Comparison of ENCODE assay signal across 16 cellular contexts in genomic region chr6:146149770-146150169, GRCh38.
DNase-seq lines count a peak whose midpoint lies in the region; FAIRE-seq and TF ChIP-seq lines count a peak whose summit lies in the region.
"Had no signal": no experiment of that assay in that cellular context is flagged by ENCODE, and none has a peak within 500 bp of the region (broad histone marks: within the 10 kb centered on the region; RNA-seq: fewer than 3 reads in every experiment).

No MANE protein-coding gene starts in this region.

- no peaks in the 10 kb centered on the region for H3K9me3 ChIP-seq in Loucy (ENCODE audit: insufficient read depth, low read depth, low read length)
- H3K9me3 ChIP-seq in H1 (ENCODE audit: insufficient read depth in 2 of 2, low read depth in 1 of 2, low read length in 1 of 2): no peaks in the 10 kb centered on the region
- H3K9me3 ChIP-seq: HAP-1 had no signal

- H2AK5ac ChIP-seq in H1 (ENCODE audit: low read depth, low read length): no peak overlapping the region

- no peak overlapping the region for H2BK120ac ChIP-seq in H1 (replicated peaks; ENCODE audit: low read depth, low read length)

- H4K8ac ChIP-seq in H1 (ENCODE audit: extremely low read depth, insufficient read depth, low read length): no peak overlapping the region

- H3K4me2 ChIP-seq in Loucy (ENCODE audit: low read depth, low read length, poor library complexity, severe bottlenecking): peak overlapping the region; percentile 7
- no peak overlapping the region; a peak in 1 of 4 replicates for H3K4me2 ChIP-seq in H1 (ENCODE audit: insufficient read depth in 1 of 2, low read depth in 2 of 2, low read length in 2 of 2)

- H3K4ac ChIP-seq in H1 (replicated peaks; ENCODE audit: insufficient read length, low read depth, low read length): no peak overlapping the region

- H4K91ac ChIP-seq in H1 (replicated peaks; ENCODE audit: insufficient read length, low read length): no peak overlapping the region

- no peak overlapping the region for H2BK20ac ChIP-seq in H1 (ENCODE audit: low read length)

- no peak overlapping the region for H3K23ac ChIP-seq in H1 (ENCODE audit: insufficient read length)

- peak; percentile 73 for DNase-seq in DMS53 treated with DMSO at 0.1 percent for 48 hours (lab: John Stamatoyannopoulos, UW; ENCODE audit: unreplicated experiment)
- no peak for DNase-seq in H1 (ENCODE audit: low read depth in 1 of 2, low spot score in 2 of 2)
- peak; percentile 81 for DNase-seq in kidney tubule cell (ENCODE audit: low spot score)
- no peak for DNase-seq in stimulated activated naive CD4-positive, alpha-beta T cell (lab: John Stamatoyannopoulos, UW)
- DNase-seq in NCI-H446 (lab: John Stamatoyannopoulos, UW): no peak
- DNase-seq in NCI-H82 treated with DMSO at 0.1 percent for 48 hours (lab: John Stamatoyannopoulos, UW; ENCODE audit: unreplicated experiment): no peak
- DNase-seq: CD8-positive, alpha-beta memory T cell; MV-4-11; NCI-H1694; NCI-H524; NK-92 treated with Interleukin-12 subunit alpha and Interleukin-12 subunit beta, amount 100 ng/mL, for 24 hours; OCI-M1; T-helper 1 cell had no signal

- no peaks in the 10 kb centered on the region for H3K9me2 ChIP-seq in Loucy (replicated peaks; ENCODE audit: low read depth, low read length)

- H3K4me3 ChIP-seq in Loucy (ENCODE audit: low read length, poor library complexity, severe bottlenecking) (no peak overlapping the region), H1 (ENCODE audit: extremely low read depth in 1 of 4, insufficient read depth in 2 of 4, low read depth in 3 of 4, low read length in 4 of 4) (no peak overlapping the region)
- H3K4me3 ChIP-seq: HAP-1, SK-N-MC had no signal

- no peak for TF ChIP-seq POLR2A in H1 (IDR thresholded peaks at IDR 0.05; ENCODE audit: control extremely low read depth in 1 of 2, low read depth in 2 of 2, low read length in 2 of 2)

- no peaks in the 10 kb centered on the region for H4K20me1 ChIP-seq in Loucy (ENCODE audit: insufficient read depth, low read length, poor library complexity, severe bottlenecking)
- H4K20me1 ChIP-seq in H1 (replicated peaks in 1 of 2; ENCODE audit: control insufficient read depth in 1 of 2, insufficient read depth in 2 of 2, low read length in 2 of 2): no peaks in the 10 kb centered on the region

- H3K36me3 ChIP-seq in Loucy (ENCODE audit: insufficient read depth, low read length): no peaks in the 10 kb centered on the region
- H3K36me3 ChIP-seq in H1 (ENCODE audit: control insufficient read depth in 2 of 4, insufficient read depth in 4 of 4, low read length in 3 of 4): no peaks in the 10 kb centered on the region; a peak in 1 of 8 replicates
- H3K36me3 ChIP-seq: HAP-1 had no signal

- no peak overlapping the region for H3K18ac ChIP-seq in H1 (ENCODE audit: extremely low read depth, low read length)

- H3K56ac ChIP-seq in H1 (replicated peaks; ENCODE audit: insufficient read length, low read depth, low read length): no peak overlapping the region

- H2BK15ac ChIP-seq in H1 (ENCODE audit: low read length): no peak overlapping the region

- H2AFZ ChIP-seq in Loucy (ENCODE audit: low read length) (no peak overlapping the region), H1 (ENCODE audit: low read length) (peak overlapping the region; percentile 91)

- no peak overlapping the region for H3K27ac ChIP-seq in H1 (ENCODE audit: low read depth, low read length)
- H3K27ac ChIP-seq: SK-N-MC had no signal

- H3K4me1 ChIP-seq in Loucy (ENCODE audit: insufficient read depth, low read length, poor library complexity, severe bottlenecking): no peaks in the 10 kb centered on the region
- peaks cover 0 to 3% (median 0%) of the 10 kb centered on the region in 4 experiments; a peak in 2 of 7 replicates for H3K4me1 ChIP-seq in H1 (replicated peaks in 1 of 4; ENCODE audit: control insufficient read depth in 3 of 4, insufficient read depth in 4 of 4, low read length in 3 of 4)
- H3K4me1 ChIP-seq: HAP-1 had no signal

- TF ChIP-seq RAD21 in H1 (IDR thresholded peaks at IDR 0.05 in 1 of 2, conservative IDR thresholded peaks at IDR 0.05 in 1 of 2; ENCODE audit: low read depth in 2 of 2, low read length in 2 of 2): no peak

- H3F3A ChIP-seq in Loucy (ENCODE audit: low read depth): no peaks in the 10 kb centered on the region

- TF ChIP-seq CTCF in Loucy (conservative IDR thresholded peaks at IDR 0.05; ENCODE audit: low read length) (no peak), H1 (IDR thresholded peaks at IDR 0.05; ENCODE audit: control extremely low read depth in 1 of 3, insufficient read depth in 1 of 3, low read depth in 1 of 3, low read length in 3 of 3) (no peak)

- H2BK12ac ChIP-seq in H1 (ENCODE audit: low read depth, low read length): no peak overlapping the region

- no peaks in the 10 kb centered on the region for H3K79me1 ChIP-seq in H1 (ENCODE audit: low read depth, low read length)

- no peaks in the 10 kb centered on the region for H3K27me3 ChIP-seq in Loucy (ENCODE audit: insufficient read depth, low read length, poor library complexity, severe bottlenecking)
- no peaks in the 10 kb centered on the region for H3K27me3 ChIP-seq in H1 (replicated peaks in 1 of 4; ENCODE audit: control insufficient read depth in 3 of 4, extremely low read depth in 1 of 4, insufficient read depth in 3 of 4, low read length in 3 of 4)

- H3K23me2 ChIP-seq in H1 (ENCODE audit: low read depth, low read length): no peaks in the 10 kb centered on the region; the same call in 1 of the 2 replicates

- no peak for TF ChIP-seq EP300 in H1 (IDR thresholded peaks at IDR 0.05; ENCODE audit: borderline replicate concordance in 1 of 2, low read depth in 2 of 2, low read length in 2 of 2)

- no peak overlapping the region for H3K9ac ChIP-seq in Loucy (ENCODE audit: low read depth, low read length, poor library complexity, severe bottlenecking)
- no peak overlapping the region for H3K9ac ChIP-seq in H1 (replicated peaks in 1 of 4; ENCODE audit: extremely low read depth in 1 of 4, low read depth in 3 of 4, low read length in 3 of 4)

- no peak overlapping the region for H3K14ac ChIP-seq in H1 (ENCODE audit: insufficient read length)

- H2BK5ac ChIP-seq in H1 (ENCODE audit: low read depth, low read length): no peak overlapping the region

- no peak overlapping the region for H4K5ac ChIP-seq in H1 (ENCODE audit: insufficient read length, low read depth, low read length)

- H3K79me2 ChIP-seq in Loucy (ENCODE audit: insufficient read depth, low read length) (no peaks in the 10 kb centered on the region), H1 (ENCODE audit: control insufficient read depth in 1 of 2, insufficient read depth in 2 of 2, low read length in 2 of 2) (no peaks in the 10 kb centered on the region)

- no peak for FAIRE-seq in H1 (lab: Jason Lieb, UNC)

- WGBS in H1 (ENCODE audit: extremely low coverage in 1 of 2, insufficient coverage in 1 of 2, insufficient read length in 1 of 2, insufficient replicate concordance in 2 of 2, low coverage in 1 of 2, low lambda C conversion rate in 2 of 2, missing lambda C conversion rate in 1 of 2), 2 experiments: 67% methylated on average over 1 of the region's 1 CpG; no CpG with 5 or more reads in 1 of the 2 experiments

- POLR2A ChIA-PET in H1 (lab: Charles Lee; ENCODE audit: partially characterized antibody): no interaction called here

- CTCF ChIA-PET in H1 (lab: Charles Lee; ENCODE audit: partially characterized antibody): interaction anchor here (1.4 kb wide), 1 partner anchor 23 kb away, joined by 5 read pairs; no protein-coding TSS in a partner anchor

Comparison
In these comparisons a context has a peak if more than half of its experiments do, and no peak if none do; other contexts are left out.
1. DNase-seq: peak in DMS53 treated with DMSO at 0.1 percent for 48 hours (single experiment) and kidney tubule cell (single experiment); none in H1 (0 of 2), stimulated activated naive CD4-positive, alpha-beta T cell (0 of 6), NCI-H446 (0 of 2) and NCI-H82 treated with DMSO at 0.1 percent for 48 hours (single experiment).